In genomic region chr14:20609215-20610001, GRCh38 we compare ENCODE assay signal across 8 cellular contexts. TPM values are rescaled to one million over a fixed set of nuclear protein-coding genes. Genes with fewer than 3 reads are reported as not detected.
A peak's percentile ranks its signal among the peaks of the same experiment; 100 is the strongest.
DNase-seq lines count a peak whose midpoint lies in the region; ATAC-seq, FAIRE-seq and TF ChIP-seq lines count a peak whose summit lies in the region.

No MANE protein-coding gene starts in this region.

- H3K4me1 ChIP-seq in colonic mucosa, result no peaks in the 10 kb centered on the region

- peak; percentile 25 for ATAC-seq in HG02973 (IDR thresholded peaks at IDR 0.05; ENCODE audit: unreplicated experiment)
- ATAC-seq in HG02588 (IDR thresholded peaks at IDR 0.05; ENCODE audit: unreplicated experiment), result no peak

- peak overlapping the region; percentile 73 to 76 for H3K9ac ChIP-seq in colonic mucosa (ENCODE audit: low read depth in 2 of 2, low read length in 2 of 2)

- intact Hi-C loops in colonic mucosa (cut with DNase I), result loop anchor here (2.0 to 10.0 kb wide), 4 partner anchors 79 to 282 kb away; partner anchors contain the start of gene TEP1

- H3K9me3 ChIP-seq in WERI-Rb-1 (ENCODE audit: severe bottlenecking), result no peaks in the 10 kb centered on the region
- H3K9me3 ChIP-seq in colonic mucosa, result no peaks in the 10 kb centered on the region

- TF ChIP-seq CTCF in D721Med (IDR thresholded peaks at IDR 0.05; ENCODE audit: insufficient read depth, missing control alignments) (peak; percentile 92), WERI-Rb-1 (IDR thresholded peaks at IDR 0.05; ENCODE audit: low read depth, low read length) (peak; percentile 60), colonic mucosa (IDR thresholded peaks at IDR 0.05) (peak; percentile 94)

- H3K36me3 ChIP-seq in WERI-Rb-1 (no peaks in the 10 kb centered on the region), colonic mucosa (no peaks in the 10 kb centered on the region)

- FAIRE-seq in D721Med (lab: Jason Lieb, UNC), result no peak

- H3K4me3 ChIP-seq in WERI-Rb-1 (ENCODE audit: low read depth, low read length), result peak overlapping the region; percentile 85
- H3K4me3 ChIP-seq in colonic mucosa, result peak overlapping the region; percentile 78

- H3K27ac ChIP-seq in WERI-Rb-1, result no peak overlapping the region
- H3K27ac ChIP-seq in colonic mucosa, result no peak overlapping the region
- peak overlapping the region; percentile 31 for H3K27ac ChIP-seq in layer of hippocampus (ENCODE audit: low read depth, low read length)

- H3K27me3 ChIP-seq in WERI-Rb-1 (ENCODE audit: insufficient read depth, low read depth, severe bottlenecking) (peaks cover 79% of the 10 kb centered on the region), colonic mucosa (no peaks in the 10 kb centered on the region), layer of hippocampus (ENCODE audit: control insufficient read depth, insufficient read depth, low read length) (no peaks in the 10 kb centered on the region)

- DNase-seq in D721Med (ENCODE audit: insufficient read length, low spot score) (no peak), NCI-H2227 (lab: John Stamatoyannopoulos, UW; ENCODE audit: unreplicated experiment) (peak; percentile 86), WERI-Rb-1 (peak; percentile 51), colonic mucosa (peak; percentile 78)
- peak; percentile 38 for DNase-seq in stimulated activated CD4-positive, alpha-beta T cell treated with anti-CD3 and anti-CD28 coated beads, Interleukin-12 subunit alpha, Interleukin-12 subunit beta, amount 100 ng/mL, for 4 hours

RNA-seq across cellular contexts. Expression of gene RNASE12, which starts 18.2 kb away (rescaled TPM):
- not detected for total RNA-seq in colonic mucosa

RNA-seq across cellular contexts. Expression of gene RNASE11, which starts 21.6 kb away (rescaled TPM):
- total RNA-seq in colonic mucosa, result not detected

RNA-seq across cellular contexts. Expression of gene OR6S1, which starts 32.1 kb away (rescaled TPM):
- not detected for total RNA-seq in colonic mucosa

RNA-seq across cellular contexts. Expression of gene RNASE9, which starts 48.6 kb away (rescaled TPM):
- not detected for total RNA-seq in colonic mucosa
